ENCODE assay signal across 15 cellular contexts in the genomic region with DNA sequence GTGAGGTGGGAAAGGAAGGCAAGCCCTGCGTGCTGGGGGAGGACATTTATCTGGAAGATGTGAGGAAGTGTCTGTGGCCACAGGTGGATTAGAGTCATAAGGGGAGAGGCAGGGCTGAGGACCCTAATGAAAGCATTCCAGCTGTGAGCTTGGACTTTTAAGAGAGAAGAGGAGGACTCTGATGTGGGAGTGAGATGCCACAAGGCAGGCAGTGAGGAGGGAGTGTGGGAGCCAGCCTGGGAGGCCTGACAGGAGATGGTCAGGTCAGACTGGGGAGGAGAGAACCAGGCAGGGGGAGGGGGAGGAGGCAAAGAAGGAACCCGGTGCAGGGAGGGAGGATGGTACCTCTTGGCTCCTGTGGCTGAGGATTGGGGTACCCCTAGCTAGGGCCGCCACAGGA. TPM values are rescaled to one million over a fixed set of nuclear protein-coding genes. Genes with fewer than 3 reads are reported as not detected.
DNase-seq lines count a peak whose midpoint lies in the region; ATAC-seq and TF ChIP-seq lines count a peak whose summit lies in the region.
"Had no signal": no experiment of that assay in that cellular context is flagged by ENCODE, and none has a peak within 500 bp of the region (broad histone marks: within the 10 kb centered on the region; RNA-seq: fewer than 3 reads in every experiment).

No MANE protein-coding gene starts in this region.

- CTCF ChIA-PET in activated naive CD4-positive, alpha-beta T cell treated with anti-CD3 and anti-CD28 coated beads for 36 hours (lab: Charles Lee), result interaction anchor here (1.3 to 2.4 kb wide), 2 partner anchors 15 to 22 kb away, joined by 6 to 10 read pairs; partner anchors contain the start of gene MAPKAPK3
- CTCF ChIA-PET in activated CD4-positive, alpha-beta memory T cell treated with anti-CD3 and anti-CD28 coated beads, Interleukin-2, amount 10 ng/mL, durations not matched to agents 7 days and 5 days (lab: Charles Lee), result interaction anchor here (1.0 to 2.1 kb wide), 2 partner anchors 15 to 18 kb away, joined by 3 to 5 read pairs; no protein-coding TSS in a partner anchor

- H3K4me1 ChIP-seq in heart left ventricle (peaks cover 0 to 68% (median 32%) of the 10 kb centered on the region in 12 donors), skeletal muscle satellite cell (ENCODE audit: control insufficient read depth, insufficient read depth, low read length) (peaks cover 40% of the 10 kb centered on the region)

- H3K4me3 Mint-ChIP-seq in activated naive CD4-positive, alpha-beta T cell treated with anti-CD3 and anti-CD28 coated beads for 36 hours, result no peak overlapping the region
- H3K4me3 Mint-ChIP-seq in activated CD4-positive, alpha-beta memory T cell treated with anti-CD3 and anti-CD28 coated beads, Interleukin-2, amount 10 ng/mL, durations not matched to agents 7 days and 5 days, result no peak overlapping the region
- H3K4me3 Mint-ChIP-seq: IgD-negative memory B cell had no signal

- H3K27me3 Mint-ChIP-seq in activated naive CD4-positive, alpha-beta T cell treated with anti-CD3 and anti-CD28 coated beads for 36 hours (ENCODE audit: low read depth), result no peaks in the 10 kb centered on the region
- H3K27me3 Mint-ChIP-seq in activated CD4-positive, alpha-beta memory T cell treated with anti-CD3 and anti-CD28 coated beads, Interleukin-2, amount 10 ng/mL, durations not matched to agents 7 days and 5 days, result no peaks in the 10 kb centered on the region
- H3K27me3 Mint-ChIP-seq: IgD-negative memory B cell, progenitor cell of endocrine pancreas had no signal

- H3K36me3 ChIP-seq in heart left ventricle, result peaks cover 0 to 38% (median 27%) of the 10 kb centered on the region in 9 donors
- peaks cover 25% of the 10 kb centered on the region for H3K36me3 ChIP-seq in skeletal muscle satellite cell (ENCODE audit: insufficient read depth, low read length)

- no peak overlapping the region for H3K4me3 ChIP-seq in heart left ventricle
- no peak overlapping the region for H3K4me3 ChIP-seq in skeletal muscle satellite cell (ENCODE audit: low read length)
- H3K4me3 ChIP-seq: GM12878 had no signal

- 52 to 67% (median 60%) methylated on average over 3 of the region's 3 CpGs for WGBS in heart left ventricle, 4 donors

- intact Hi-C loops in activated naive CD4-positive, alpha-beta T cell treated with anti-CD3 and anti-CD28 coated beads for 36 hours (cut with micrococcal nuclease), result no loop called here
- intact Hi-C loops in heart left ventricle (cut with DNase I), result loop anchor here in 1 of 10 donors (5.0 kb wide), 1 partner anchor 49 kb away; no protein-coding TSS in a partner anchor

- H3K9me3 ChIP-seq in heart left ventricle (no peaks in the 10 kb centered on the region), skeletal muscle satellite cell (replicated peaks; ENCODE audit: low read length) (no peaks in the 10 kb centered on the region)

- peak in 2 of 4 donors; percentile 19 to 40 for ATAC-seq in heart left ventricle
- ATAC-seq: GM12878 had no signal

- peak overlapping the region; percentile 2 for H3K27ac Mint-ChIP-seq in activated naive CD4-positive, alpha-beta T cell treated with anti-CD3 and anti-CD28 coated beads for 36 hours
- peak overlapping the region; percentile 78 for H3K27ac Mint-ChIP-seq in activated CD4-positive, alpha-beta memory T cell treated with anti-CD3 and anti-CD28 coated beads, Interleukin-2, amount 10 ng/mL, durations not matched to agents 7 days and 5 days
- H3K27ac Mint-ChIP-seq: IgD-negative memory B cell, progenitor cell of endocrine pancreas had no signal

- peak overlapping the region in 10 of 12 donors; percentile 11 to 77 (median 65) for H3K27ac ChIP-seq in heart left ventricle
- no peak overlapping the region for H3K27ac ChIP-seq in substantia nigra (ENCODE audit: low read depth, low read length, poor library complexity, severe bottlenecking)

- no peaks in the 10 kb centered on the region for H3K9me3 Mint-ChIP-seq in activated naive CD4-positive, alpha-beta T cell treated with anti-CD3 and anti-CD28 coated beads for 36 hours
- H3K9me3 Mint-ChIP-seq in activated CD4-positive, alpha-beta memory T cell treated with anti-CD3 and anti-CD28 coated beads, Interleukin-2, amount 10 ng/mL, durations not matched to agents 7 days and 5 days, result no peaks in the 10 kb centered on the region
- H3K9me3 Mint-ChIP-seq: IgD-negative memory B cell had no signal

- no peak for TF ChIP-seq CTCF in heart left ventricle (IDR thresholded peaks at IDR 0.05)

- H3K36me3 Mint-ChIP-seq in activated naive CD4-positive, alpha-beta T cell treated with anti-CD3 and anti-CD28 coated beads for 36 hours (ENCODE audit: low read depth), result peaks cover 12% of the 10 kb centered on the region
- peaks cover 53% of the 10 kb centered on the region for H3K36me3 Mint-ChIP-seq in activated CD4-positive, alpha-beta memory T cell treated with anti-CD3 and anti-CD28 coated beads, Interleukin-2, amount 10 ng/mL, durations not matched to agents 7 days and 5 days (ENCODE audit: low read depth)

- no peak for TF ChIP-seq POLR2A in heart left ventricle (IDR thresholded peaks at IDR 0.05)

- peak overlapping the region; percentile 45 for H3K4me2 ChIP-seq in skeletal muscle satellite cell (ENCODE audit: low read length)

- POLR2A ChIA-PET in activated CD4-positive, alpha-beta memory T cell treated with anti-CD3 and anti-CD28 coated beads, Interleukin-2, amount 10 ng/mL, durations not matched to agents 7 days and 5 days (lab: Charles Lee), result interaction anchor here (1.6 kb wide), 1 partner anchor 14 kb away, joined by 5 read pairs; no protein-coding TSS in a partner anchor

- H3K9ac ChIP-seq in skeletal muscle satellite cell (ENCODE audit: low read depth, low read length), result peak overlapping the region; percentile 57

- H3K27me3 ChIP-seq in heart left ventricle (no peaks in the 10 kb centered on the region), skeletal muscle satellite cell (ENCODE audit: control insufficient read depth, insufficient read depth, low read length) (no peaks in the 10 kb centered on the region)

- peaks cover 53% of the 10 kb centered on the region for H3K4me1 Mint-ChIP-seq in activated naive CD4-positive, alpha-beta T cell treated with anti-CD3 and anti-CD28 coated beads for 36 hours (ENCODE audit: low read depth)
- peaks cover 52% of the 10 kb centered on the region for H3K4me1 Mint-ChIP-seq in activated CD4-positive, alpha-beta memory T cell treated with anti-CD3 and anti-CD28 coated beads, Interleukin-2, amount 10 ng/mL, durations not matched to agents 7 days and 5 days

- no peak for DNase-seq in activated naive CD4-positive, alpha-beta T cell treated with anti-CD3 and anti-CD28 coated beads for 36 hours
- no peak for DNase-seq in activated naive CD4-positive, alpha-beta T cell treated with anti-CD3 and anti-CD28 coated beads, Interleukin-2, amount 50 U/mL, for 16 hours
- DNase-seq in activated CD4-positive, alpha-beta memory T cell treated with anti-CD3 and anti-CD28 coated beads, Interleukin-2, amount 10 ng/mL, durations not matched to agents 7 days and 5 days, result no peak
- no peak for DNase-seq in heart left ventricle
- no peak for DNase-seq in COLO668 (lab: John Stamatoyannopoulos, UW; ENCODE audit: unreplicated experiment)
- DNase-seq in NCI-H82 (lab: John Stamatoyannopoulos, UW), result no peak
- no peak for DNase-seq in substantia nigra (lab: John Stamatoyannopoulos, UW)
- DNase-seq: foreskin fibroblast; NCI-H2081 treated with DMSO at 0.1 percent for 48 hours; NCI-H524 treated with DMSO at 0.1 percent for 48 hours; stimulated activated CD4-positive, alpha-beta T cell treated with anti-CD3 and anti-CD28 coated beads, Interleukin-15, amount 100 ng/mL, for 24 hours had no signal

RNA-seq across cellular contexts. Expression of gene MAPKAPK3, which starts 21.0 kb away (rescaled TPM):
- total RNA-seq in activated naive CD4-positive, alpha-beta T cell treated with anti-CD3 and anti-CD28 coated beads for 36 hours, result 100 to 1,000 TPM; 105 to 106 TPM
- total RNA-seq in activated CD4-positive, alpha-beta memory T cell treated with anti-CD3 and anti-CD28 coated beads, Interleukin-2, amount 10 ng/mL, durations not matched to agents 7 days and 5 days, result 100 to 1,000 TPM; 146 to 157 TPM
- 100 to 1,000 TPM; 239 to 398 (median 316) TPM for total RNA-seq in heart left ventricle
- polyA plus RNA-seq in heart left ventricle, result 100 to 1,000 TPM; 226 to 247 TPM
- 107 and 123 TPM in 2 replicates for total RNA-seq in skeletal muscle satellite cell (2012; rRNA removed)

RNA-seq across cellular contexts. Expression of gene CISH, which starts 26.4 kb away (rescaled TPM):
- total RNA-seq in activated naive CD4-positive, alpha-beta T cell treated with anti-CD3 and anti-CD28 coated beads for 36 hours, result 100 to 1,000 TPM; 136 to 138 TPM
- 100 to 1,000 TPM; 328 to 335 TPM for total RNA-seq in activated CD4-positive, alpha-beta memory T cell treated with anti-CD3 and anti-CD28 coated beads, Interleukin-2, amount 10 ng/mL, durations not matched to agents 7 days and 5 days
- 10 to 100 TPM; 10.1 to 57.0 (median 20.3) TPM for total RNA-seq in heart left ventricle
- 10 to 100 TPM in 1 of 2 donors, 1 to 10 TPM in 1; 6.9 to 30.1 TPM for polyA plus RNA-seq in heart left ventricle
- 0.44 and 0.76 TPM in 2 replicates for total RNA-seq in skeletal muscle satellite cell (2012; rRNA removed)

RNA-seq across cellular contexts. Expression of gene DOCK3, which starts 36.8 kb away (rescaled TPM):
- total RNA-seq in activated naive CD4-positive, alpha-beta T cell treated with anti-CD3 and anti-CD28 coated beads for 36 hours, result 1 to 10 TPM; 1.6 to 1.7 TPM
- 1 to 10 TPM; 1.6 to 1.7 TPM for total RNA-seq in activated CD4-positive, alpha-beta memory T cell treated with anti-CD3 and anti-CD28 coated beads, Interleukin-2, amount 10 ng/mL, durations not matched to agents 7 days and 5 days
- total RNA-seq in heart left ventricle, result 1 to 10 TPM; 2.9 to 6.7 (median 4.8) TPM
- 1 to 10 TPM; 2.0 to 2.1 TPM for polyA plus RNA-seq in heart left ventricle
- 0.25 and 0.66 TPM in 2 replicates for total RNA-seq in skeletal muscle satellite cell (2012; rRNA removed)
- polyA plus RNA-seq: IgD-negative memory B cell had no signal
